Comparison of ENCODE assay signal across 37 cellular contexts in the genomic region with DNA sequence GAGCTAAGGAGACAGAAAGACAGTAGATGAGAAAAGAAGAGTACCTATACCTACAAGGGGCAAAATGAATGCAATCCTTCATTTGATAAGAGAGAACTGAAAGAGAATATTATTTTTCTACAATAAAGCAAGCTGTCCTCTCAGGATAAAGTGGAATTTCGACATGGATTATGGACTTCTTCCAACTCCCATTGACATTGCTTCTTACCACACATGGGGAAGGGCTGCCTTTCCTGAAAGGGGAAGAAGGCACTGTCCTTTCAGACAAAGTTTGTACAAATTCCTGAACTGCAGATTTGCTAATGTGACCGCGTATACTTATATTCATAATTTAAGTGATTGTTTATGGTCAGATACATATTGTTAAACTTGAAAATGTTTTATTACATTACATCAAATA. TPM values are rescaled to one million over a fixed set of nuclear protein-coding genes. Genes with fewer than 3 reads are reported as not detected.
"Had no signal": no experiment of that assay in that cellular context is flagged by ENCODE, and none has a peak within 500 bp of the region (broad histone marks: within the 10 kb centered on the region; RNA-seq: fewer than 3 reads in every experiment).

No MANE protein-coding gene starts in this region.

- FAIRE-seq: kidney had no signal

- H3K4me2 ChIP-seq: neural progenitor cell, smooth muscle cell had no signal

- H3K27me3 Mint-ChIP-seq: stimulated activated memory B cell treated with anti-CD40 and anti-IgM and Interleukin-4, amounts not matched to agents 10 μg/mL and 1 μg/mL and 100 μg/mL, for 72 hours had no signal

- H3K27me3 ChIP-seq: adrenal gland, ascending aorta, colonic mucosa, dorsolateral prefrontal cortex, heart left ventricle, sigmoid colon, suprapubic skin, tibial artery, upper lobe of right lung had no signal

- H3K9me3 ChIP-seq: adrenal gland, ascending aorta, colonic mucosa, heart left ventricle, psoas muscle, sigmoid colon, suprapubic skin, tibial artery, upper lobe of right lung had no signal

- H3K36me3 Mint-ChIP-seq: brain; immature natural killer cell; memory B cell; natural killer cell; stimulated activated memory B cell treated with anti-CD40 and anti-IgM and Interleukin-4, amounts not matched to agents 10 μg/mL and 1 μg/mL and 100 μg/mL, for 72 hours had no signal

- H3K27ac Mint-ChIP-seq: activated naive CD8-positive, alpha-beta T cell; brain; immature natural killer cell; memory B cell; natural killer cell; neural progenitor cell; stimulated activated memory B cell treated with anti-CD40 and anti-IgM and Interleukin-4, amounts not matched to agents 10 μg/mL and 1 μg/mL and 100 μg/mL, for 72 hours; T-helper 2 cell treated with Interferon-gamma antibody and Interleukin-4, amounts not matched to agents 5 μg/mL and 100 μg/mL, for 36 hours had no signal

- ATAC-seq: heart left ventricle; left colon; natural killer cell; psoas muscle; stimulated activated memory B cell treated with anti-CD40 and anti-IgM and Interleukin-4, amounts not matched to agents 10 μg/mL and 1 μg/mL and 100 μg/mL, for 72 hours; upper lobe of right lung had no signal

- H3K9ac ChIP-seq: neural progenitor cell, parathyroid adenoma had no signal

- H3K36me3 ChIP-seq: adrenal gland, ascending aorta, cardiac muscle cell, colonic mucosa, heart left ventricle, neural progenitor cell, sigmoid colon, suprapubic skin, tibial artery, upper lobe of right lung had no signal

- DNase-seq: activated CD4-positive, alpha-beta T cell treated with anti-CD3 and anti-CD28 coated beads for 4 hours; activated CD4-positive, alpha-beta T cell treated with anti-CD3 and anti-CD28 coated beads, Interleukin-2, amount 50 U/mL, for 48 hours; activated CD8-positive, alpha-beta memory T cell treated with anti-CD3 and anti-CD28 coated beads for 24 hours; activated effector memory CD4-positive, alpha-beta T cell treated with Interleukin-2 at 50 U/mL for 16 hours; activated naive CD4-positive, alpha-beta T cell treated with Interleukin-2 at 50 U/mL for 16 hours; adrenal gland; cerebellar nuclear complex; colonic mucosa; dorsolateral prefrontal cortex; effector memory CD4-positive, alpha-beta T cell; heart left ventricle; hypothalamus; immature natural killer cell; kidney; left colon; natural killer cell; occipital lobe; psoas muscle; sigmoid colon; stimulated activated CD4-positive, alpha-beta T cell treated with anti-CD3 and anti-CD28 coated beads, Interleukin-1b, Interleukin-23, amount 100 ng/mL, for 48 hours; stimulated activated CD4-positive, alpha-beta T cell treated with anti-CD3 and anti-CD28 coated beads, Interleukin-4, amount 100 ng/mL, for 4 hours; stimulated activated CD8-positive, alpha-beta memory T cell treated with anti-CD3 and anti-CD28 coated beads, Interleukin-4, amount 100 ng/mL, for 48 hours; T-helper 1 cell; tibial artery; upper lobe of right lung had no signal

- H3K27ac ChIP-seq: adrenal gland, ascending aorta, cardiac muscle cell, colonic mucosa, dorsolateral prefrontal cortex, heart left ventricle, neural progenitor cell, parathyroid adenoma, psoas muscle, sigmoid colon, suprapubic skin, tibial artery, upper lobe of right lung had no signal

- H3K4me1 ChIP-seq: colonic mucosa, parathyroid adenoma, psoas muscle had no signal

- H3K9me3 Mint-ChIP-seq: immature natural killer cell; memory B cell; natural killer cell; neural progenitor cell; stimulated activated memory B cell treated with anti-CD40 and anti-IgM and Interleukin-4, amounts not matched to agents 10 μg/mL and 1 μg/mL and 100 μg/mL, for 72 hours; T-helper 2 cell treated with Interferon-gamma antibody and Interleukin-4, amounts not matched to agents 5 μg/mL and 100 μg/mL, for 36 hours had no signal

- H2AFZ ChIP-seq: neural progenitor cell, parathyroid adenoma had no signal

- H3K4me3 ChIP-seq: adrenal gland, ascending aorta, cardiac muscle cell, colonic mucosa, dorsolateral prefrontal cortex, heart left ventricle, neural progenitor cell, psoas muscle, sigmoid colon, smooth muscle cell, suprapubic skin, tibial artery, upper lobe of right lung had no signal

- H3K4me3 Mint-ChIP-seq: activated naive CD8-positive, alpha-beta T cell; immature natural killer cell; memory B cell; neural progenitor cell; stimulated activated memory B cell treated with anti-CD40 and anti-IgM and Interleukin-4, amounts not matched to agents 10 μg/mL and 1 μg/mL and 100 μg/mL, for 72 hours; T-helper 2 cell treated with Interferon-gamma antibody and Interleukin-4, amounts not matched to agents 5 μg/mL and 100 μg/mL, for 36 hours had no signal

RNA-seq across cellular contexts. Expression of gene GPRC5D, which starts 52.4 kb away (rescaled TPM):
- total RNA-seq: adrenal gland, ascending aorta, cardiac muscle cell, epithelial cell of proximal tubule, heart left ventricle, occipital lobe, psoas muscle, sigmoid colon, smooth muscle cell, upper lobe of right lung had no signal
- polyA plus RNA-seq: psoas muscle, smooth muscle cell had no signal
